Comparison of ENCODE assay signal across 8 cellular contexts in genomic region chr2:137964066-137964858, GRCh38. TPM values are rescaled to one million over a fixed set of nuclear protein-coding genes. Genes with fewer than 3 reads are reported as not detected.
DNase-seq lines count a peak whose midpoint lies in the region; ATAC-seq, FAIRE-seq and TF ChIP-seq lines count a peak whose summit lies in the region.

Gene HNMT (plus strand): TSS chr2:137964473. CDS start chr2:137964492, 19 bp downstream.

- peaks cover 14% of the 10 kb centered on the region for H3K36me3 Mint-ChIP-seq in nephron progenitor cell (ENCODE audit: low read depth)
- no peaks in the 10 kb centered on the region for H3K36me3 Mint-ChIP-seq in CD8-positive, alpha-beta memory T cell

- H3K4me1 ChIP-seq in CD8-positive, alpha-beta memory T cell (ENCODE audit: insufficient read depth, low read length), result no peaks in the 10 kb centered on the region

- H3K9me3 Mint-ChIP-seq in nephron progenitor cell, result no peaks in the 10 kb centered on the region
- peaks cover 0 to 6% (median 0%) of the 10 kb centered on the region in 5 donors for H3K9me3 Mint-ChIP-seq in CD8-positive, alpha-beta memory T cell

- H3K27ac ChIP-seq in CD8-positive, alpha-beta memory T cell (ENCODE audit: low read depth, low read length), result no peak within 1 kb of the TSS

- CTCF ChIA-PET in CD8-positive, alpha-beta memory T cell (lab: Charles Lee), result interaction anchor here (1.0 kb wide), 1 partner anchor 9 kb away, joined by 3 read pairs; no protein-coding TSS in a partner anchor

- peak; percentile 97 for FAIRE-seq in H54 (lab: Jason Lieb, UNC)

- no peak for ATAC-seq in GM18909 (IDR thresholded peaks at IDR 0.05; ENCODE audit: poor library complexity, unreplicated experiment)

- H3K36me3 ChIP-seq in CD8-positive, alpha-beta memory T cell (ENCODE audit: insufficient read depth, low read length), result no peaks in the 10 kb centered on the region

- H3K27me3 Mint-ChIP-seq in nephron progenitor cell (ENCODE audit: low read depth, poor library complexity), result no peaks in the 10 kb centered on the region
- H3K27me3 Mint-ChIP-seq in CD8-positive, alpha-beta memory T cell, result no peaks in the 10 kb centered on the region

- no peaks in the 10 kb centered on the region for H3K9me3 ChIP-seq in CD8-positive, alpha-beta memory T cell (ENCODE audit: low read length)

- H3K4me3 ChIP-seq in fibroblast of the aortic adventitia (ENCODE audit: low read depth, low read length), result peak within 1 kb of the TSS; percentile 62
- H3K4me3 ChIP-seq in CD8-positive, alpha-beta memory T cell (ENCODE audit: low read length), result no peak within 1 kb of the TSS

- POLR2A ChIA-PET in CD8-positive, alpha-beta memory T cell (lab: Charles Lee), result no interaction called here

- peak within 1 kb of the TSS; percentile 82 for H3K4me3 Mint-ChIP-seq in nephron progenitor cell
- peak within 1 kb of the TSS in 1 of 7 donors; percentile 23 for H3K4me3 Mint-ChIP-seq in CD8-positive, alpha-beta memory T cell

- H3K4me1 Mint-ChIP-seq in nephron progenitor cell, result peaks cover 34% of the 10 kb centered on the region
- H3K4me1 Mint-ChIP-seq in CD8-positive, alpha-beta memory T cell, result no peaks in the 10 kb centered on the region

- peak; percentile 11 for DNase-seq in H54 (ENCODE audit: insufficient read length, low spot score)
- DNase-seq in SKM-1 (lab: John Stamatoyannopoulos, UW; ENCODE audit: unreplicated experiment), result peak; percentile 21
- peak; percentile 64 for DNase-seq in fibroblast of the aortic adventitia (ENCODE audit: low read depth)
- peak; percentile 36 for DNase-seq in nephron progenitor cell
- no peak for DNase-seq in activated CD4-positive, CD25-positive, alpha-beta regulatory T cell (lab: John Stamatoyannopoulos, UW)
- no peak for DNase-seq in CD8-positive, alpha-beta memory T cell
- DNase-seq in stimulated activated CD8-positive, alpha-beta memory T cell treated with anti-CD3 and anti-CD28 coated beads, Interleukin-4, amount 100 ng/mL, for 48 hours, result no peak

- TF ChIP-seq CTCF in fibroblast of the aortic adventitia (IDR thresholded peaks at IDR 0.05; ENCODE audit: insufficient read depth, low read length) (no peak), nephron progenitor cell (IDR thresholded peaks at IDR 0.05) (no peak)

- peak within 1 kb of the TSS; percentile 97 for H3K27ac Mint-ChIP-seq in nephron progenitor cell
- H3K27ac Mint-ChIP-seq in CD8-positive, alpha-beta memory T cell, result no peak within 1 kb of the TSS

- TF ChIP-seq POLR2A in H54 (IDR thresholded peaks at IDR 0.05; ENCODE audit: low read depth, low read length), result no peak

- H3K27me3 ChIP-seq in CD8-positive, alpha-beta memory T cell (ENCODE audit: insufficient read depth, low read length, poor library complexity, severe bottlenecking), result no peaks in the 10 kb centered on the region

RNA-seq across cellular contexts. Expression of gene HNMT, which starts in this region (rescaled TPM):
- total RNA-seq in fibroblast of the aortic adventitia (ENCODE audit: low replicate concordance), result 32.2 and 47.8 TPM in 2 replicates
- total RNA-seq in CD8-positive, alpha-beta memory T cell, result under 1 TPM; 0.61 to 0.78 TPM
- not detected for polyA plus RNA-seq in CD8-positive, alpha-beta memory T cell

Comparison
In these comparisons a context has a peak if more than half of its experiments do, and no peak if none do; other contexts are left out.
1. RNA of gene HNMT (total RNA-seq): 32.2 to 47.8 TPM in fibroblast of the aortic adventitia; 0.61 to 0.78 TPM in CD8-positive, alpha-beta memory T cell; every median in the first group is over 10 times any median in the second.
2. DNase-seq: peak in H54 (single experiment), SKM-1 (single experiment), fibroblast of the aortic adventitia (single experiment) and nephron progenitor cell (single experiment); none in activated CD4-positive, CD25-positive, alpha-beta regulatory T cell (0 of 4), CD8-positive, alpha-beta memory T cell (0 of 5) and stimulated activated CD8-positive, alpha-beta memory T cell treated with anti-CD3 and anti-CD28 coated beads, Interleukin-4, amount 100 ng/mL, for 48 hours (single experiment).